1 cellular context compared by ENCODE assay signal in the genomic region with DNA sequence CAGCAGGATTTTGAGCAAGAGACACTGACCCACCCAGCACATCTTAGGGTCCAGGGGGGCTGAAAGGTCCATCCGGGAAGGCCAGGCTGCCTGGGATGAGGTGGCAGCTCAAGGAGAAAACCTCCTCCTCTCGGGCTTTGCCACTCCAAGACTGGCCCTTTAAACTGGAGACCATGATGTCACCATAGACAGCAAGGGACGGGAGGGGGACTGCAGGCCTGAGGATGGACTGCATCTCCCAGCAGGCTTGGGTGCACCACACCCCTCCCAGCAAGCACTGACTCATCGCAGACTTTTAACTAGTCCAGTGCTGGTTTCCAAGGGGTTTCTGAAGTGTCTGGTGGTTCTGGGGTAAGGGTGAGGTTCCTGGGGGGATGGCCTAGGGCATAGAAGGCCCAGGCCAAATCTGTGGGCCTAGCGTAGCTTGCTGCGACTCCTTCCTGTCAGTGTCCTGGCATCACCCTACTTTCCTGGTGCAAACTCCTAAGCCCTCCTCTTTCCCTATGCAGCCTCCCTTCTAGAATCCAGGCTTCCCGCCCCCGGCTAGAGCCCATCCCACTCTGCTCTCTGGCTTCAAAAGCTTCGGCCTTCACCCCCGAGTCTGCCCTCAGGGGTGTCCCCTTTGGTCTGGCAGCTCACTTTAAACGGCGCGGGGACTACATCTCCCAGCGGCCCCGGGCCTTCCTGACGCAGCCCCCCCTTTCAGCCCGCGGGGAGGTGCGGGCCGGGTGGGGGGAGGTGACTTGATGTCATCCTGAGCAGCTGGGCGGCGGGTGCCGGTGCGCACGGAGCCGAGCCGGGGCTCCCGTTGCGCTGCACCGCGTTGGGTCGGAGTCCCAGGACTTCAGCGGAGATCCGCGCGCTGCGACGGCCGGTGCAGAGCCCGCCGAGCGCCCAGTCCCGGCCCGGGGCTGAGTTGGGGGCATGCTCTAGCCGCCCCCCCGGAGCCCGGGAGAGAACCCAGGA.
A peak's percentile ranks its signal among the peaks of the same experiment; 100 is the strongest.
TF ChIP-seq lines count a peak whose summit lies in the region.

A gene (plus strand): TSS at position 746 of the 966 bp plus-strand sequence. CDS start 1,046 bp downstream, outside the sequence.

TF ChIP-seq in HepG2, 621 proteins besides CTCF, POLR2A, EP300 and RAD21 (continued from another document):
- TF ChIP-seq, protein P1, sequence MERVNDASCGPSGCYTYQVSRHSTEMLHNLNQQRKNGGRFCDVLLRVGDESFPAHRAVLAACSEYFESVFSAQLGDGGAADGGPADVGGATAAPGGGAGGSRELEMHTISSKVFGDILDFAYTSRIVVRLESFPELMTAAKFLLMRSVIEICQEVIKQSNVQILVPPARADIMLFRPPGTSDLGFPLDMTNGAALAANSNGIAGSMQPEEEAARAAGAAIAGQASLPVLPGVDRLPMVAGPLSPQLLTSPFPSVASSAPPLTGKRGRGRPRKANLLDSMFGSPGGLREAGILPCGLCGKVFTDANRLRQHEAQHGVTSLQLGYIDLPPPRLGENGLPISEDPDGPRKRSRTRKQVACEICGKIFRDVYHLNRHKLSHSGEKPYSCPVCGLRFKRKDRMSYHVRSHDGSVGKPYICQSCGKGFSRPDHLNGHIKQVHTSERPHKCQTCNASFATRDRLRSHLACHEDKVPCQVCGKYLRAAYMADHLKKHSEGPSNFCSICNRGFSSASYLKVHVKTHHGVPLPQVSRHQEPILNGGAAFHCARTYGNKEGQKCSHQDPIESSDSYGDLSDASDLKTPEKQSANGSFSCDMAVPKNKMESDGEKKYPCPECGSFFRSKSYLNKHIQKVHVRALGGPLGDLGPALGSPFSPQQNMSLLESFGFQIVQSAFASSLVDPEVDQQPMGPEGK (CRISPR knock-in tag; IDR thresholded peaks at IDR 0.05), result peak; percentile 98
- TF ChIP-seq, protein P2, sequence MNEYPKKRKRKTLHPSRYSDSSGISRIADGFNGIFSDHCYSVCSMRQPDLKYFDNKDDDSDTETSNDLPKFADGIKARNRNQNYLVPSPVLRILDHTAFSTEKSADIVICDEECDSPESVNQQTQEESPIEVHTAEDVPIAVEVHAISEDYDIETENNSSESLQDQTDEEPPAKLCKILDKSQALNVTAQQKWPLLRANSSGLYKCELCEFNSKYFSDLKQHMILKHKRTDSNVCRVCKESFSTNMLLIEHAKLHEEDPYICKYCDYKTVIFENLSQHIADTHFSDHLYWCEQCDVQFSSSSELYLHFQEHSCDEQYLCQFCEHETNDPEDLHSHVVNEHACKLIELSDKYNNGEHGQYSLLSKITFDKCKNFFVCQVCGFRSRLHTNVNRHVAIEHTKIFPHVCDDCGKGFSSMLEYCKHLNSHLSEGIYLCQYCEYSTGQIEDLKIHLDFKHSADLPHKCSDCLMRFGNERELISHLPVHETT (CRISPR knock-in tag; conservative IDR thresholded peaks at IDR 0.05), result no peak; the same call in 1 of the 2 replicates
- TF ChIP-seq ZNF776 (CRISPR knock-in tag; IDR thresholded peaks at IDR 0.05) (no peak), SMAD3 (CRISPR knock-in tag; IDR thresholded peaks at IDR 0.05) (peak; percentile 59), KMT2B (CRISPR knock-in tag; IDR thresholded peaks at IDR 0.05) (0 out of 2 replicates have a peak, but pooled peaks have one; percentile 40), RXRB (CRISPR knock-in tag; IDR thresholded peaks at IDR 0.05; ENCODE audit: borderline replicate concordance) (peak; percentile 41), ZNF572 (CRISPR knock-in tag; IDR thresholded peaks at IDR 0.05) (no peak), MZF1 (CRISPR knock-in tag; IDR thresholded peaks at IDR 0.05; ENCODE audit: borderline replicate concordance) (no peak), KLF6 (CRISPR knock-in tag; IDR thresholded peaks at IDR 0.05) (no peak; the same call in 1 of the 2 replicates)
- TF ChIP-seq, protein P3, sequence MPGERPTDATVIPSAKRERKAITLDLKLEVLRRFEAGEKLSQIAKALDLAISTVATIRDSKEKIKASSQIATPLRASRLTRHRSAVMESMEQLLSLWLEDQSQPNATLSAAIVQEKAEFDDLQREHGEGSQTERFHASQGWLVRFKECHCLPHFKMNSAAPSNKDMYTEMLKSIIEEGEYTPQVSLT (CRISPR knock-in tag; IDR thresholded peaks at IDR 0.05; ENCODE audit: borderline replicate concordance, low read depth), result no peak
- TF ChIP-seq, protein P4, sequence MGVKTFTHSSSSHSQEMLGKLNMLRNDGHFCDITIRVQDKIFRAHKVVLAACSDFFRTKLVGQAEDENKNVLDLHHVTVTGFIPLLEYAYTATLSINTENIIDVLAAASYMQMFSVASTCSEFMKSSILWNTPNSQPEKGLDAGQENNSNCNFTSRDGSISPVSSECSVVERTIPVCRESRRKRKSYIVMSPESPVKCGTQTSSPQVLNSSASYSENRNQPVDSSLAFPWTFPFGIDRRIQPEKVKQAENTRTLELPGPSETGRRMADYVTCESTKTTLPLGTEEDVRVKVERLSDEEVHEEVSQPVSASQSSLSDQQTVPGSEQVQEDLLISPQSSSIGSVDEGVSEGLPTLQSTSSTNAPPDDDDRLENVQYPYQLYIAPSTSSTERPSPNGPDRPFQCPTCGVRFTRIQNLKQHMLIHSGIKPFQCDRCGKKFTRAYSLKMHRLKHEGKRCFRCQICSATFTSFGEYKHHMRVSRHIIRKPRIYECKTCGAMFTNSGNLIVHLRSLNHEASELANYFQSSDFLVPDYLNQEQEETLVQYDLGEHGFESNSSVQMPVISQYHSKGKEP (CRISPR knock-in tag; IDR thresholded peaks at IDR 0.05), result no peak
